ENCODE assay signal across 8 cellular contexts in the genomic region with DNA sequence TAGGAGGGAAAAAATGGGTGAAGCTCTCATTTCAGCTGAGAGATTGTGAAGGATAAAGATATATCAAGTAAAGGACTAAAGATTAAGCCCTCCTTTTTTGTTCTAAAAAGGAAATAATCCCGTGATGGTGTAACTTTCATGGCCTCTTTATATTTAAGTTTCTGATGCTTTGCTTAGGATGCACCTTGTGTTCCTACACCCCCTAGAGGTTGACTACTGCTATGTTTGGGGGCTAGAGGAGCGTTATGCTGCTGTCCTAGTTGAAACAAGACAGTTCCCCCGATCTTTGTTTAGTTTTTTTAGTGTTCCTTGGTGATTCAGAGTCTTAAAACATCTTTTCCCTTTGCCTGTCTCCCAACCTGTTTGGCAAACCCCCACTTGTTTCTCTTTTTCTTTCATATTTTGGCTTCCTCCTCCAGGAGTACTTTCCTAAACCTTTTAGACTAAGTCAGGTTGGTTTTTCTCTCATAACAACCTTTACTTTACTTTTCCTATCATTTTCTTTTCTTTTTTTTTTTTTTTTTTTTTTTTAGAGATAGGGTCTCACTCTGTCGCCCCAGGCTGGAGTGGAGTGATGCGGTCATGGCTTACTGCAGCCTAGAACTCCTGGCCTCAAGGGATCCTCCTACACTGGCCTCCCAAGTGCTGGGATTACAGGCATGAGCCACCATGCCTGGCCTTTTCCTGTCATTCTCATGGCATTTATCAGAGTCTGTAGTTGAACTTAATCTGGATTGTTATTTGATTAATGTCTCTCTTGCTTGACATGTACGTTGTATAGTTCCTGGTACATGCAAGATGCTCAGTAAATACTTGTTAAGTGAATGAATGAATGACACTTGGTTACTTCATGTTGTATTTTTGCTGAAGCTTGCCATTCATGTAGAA. TPM values are rescaled to one million over a fixed set of nuclear protein-coding genes. Genes with fewer than 3 reads are reported as not detected.
DNase-seq lines count a peak whose midpoint lies in the region; ATAC-seq and TF ChIP-seq lines count a peak whose summit lies in the region.

No MANE protein-coding gene starts in this region.

- H3K36me3 ChIP-seq in body of pancreas (replicated peaks in 1 of 2; ENCODE audit: insufficient read depth in 1 of 2, low read depth in 2 of 2) = peaks cover 0 to 4% of the 10 kb centered on the region in 2 donors
- H3K36me3 ChIP-seq in left lung = peaks cover 5 to 39% of the 10 kb centered on the region in 2 donors
- H3K36me3 ChIP-seq in tibial artery = peaks cover 13 to 24% (median 20%) of the 10 kb centered on the region in 3 donors

- H3K9me3 ChIP-seq in body of pancreas = no peaks in the 10 kb centered on the region
- no peaks in the 10 kb centered on the region for H3K9me3 ChIP-seq in left lung
- H3K9me3 ChIP-seq in tibial artery = no peaks in the 10 kb centered on the region

- H3K27me3 ChIP-seq in body of pancreas (no peaks in the 10 kb centered on the region), left lung (no peaks in the 10 kb centered on the region), tibial artery (no peaks in the 10 kb centered on the region)

- H3K27ac ChIP-seq in 22Rv1 (no peak overlapping the region), body of pancreas (no peak overlapping the region), left lung (peak overlapping the region in 1 of 2 donors; percentile 23), tibial artery (peak overlapping the region; percentile 98 to 100)

- no peak for TF ChIP-seq POLR2A in body of pancreas (IDR thresholded peaks at IDR 0.05)

- ATAC-seq in body of pancreas (no peak), left lung (peak; percentile 15), GM21526 (IDR thresholded peaks at IDR 0.05; ENCODE audit: low FRiP score, unreplicated experiment) (no peak)

- H3K4me3 ChIP-seq in body of pancreas (no peak overlapping the region), left lung (no peak overlapping the region), tibial artery (peak overlapping the region; percentile 99 to 100)

- H3K4me1 ChIP-seq in body of pancreas (peaks cover 39% of the 10 kb centered on the region), left lung (peaks cover 18 to 35% of the 10 kb centered on the region in 2 donors), tibial artery (peaks cover 0 to 71% (median 45%) of the 10 kb centered on the region in 4 donors)

- peak; percentile 66 for TF ChIP-seq CTCF in 22Rv1 (IDR thresholded peaks at IDR 0.05)
- peak in 6 of 7 experiments; percentile 31 to 48 (median 35) for TF ChIP-seq CTCF in body of pancreas (IDR thresholded peaks at IDR 0.05)
- peak; percentile 39 to 41 for TF ChIP-seq CTCF in left lung (IDR thresholded peaks at IDR 0.05)
- TF ChIP-seq CTCF in tibial artery (IDR thresholded peaks at IDR 0.05) = peak; percentile 44 to 48

- intact Hi-C loops in body of pancreas (cut with DNase I) (no loop called here), left lung (cut with DNase I) (no loop called here), tibial artery (cut with DNase I; ENCODE audit: low total_unique reads) (no loop called here)

- peak; percentile 54 for DNase-seq in EH (ENCODE audit: low read depth)
- DNase-seq in HUDEP-2 (lab: John Stamatoyannopoulos, UW; ENCODE audit: unreplicated experiment in 76 of 76) = peak in 46 of 76 experiments; percentile 4 to 76 (median 32)
- peak; percentile 57 for DNase-seq in RPMI7951 (ENCODE audit: low read depth)
- peak in 1 of 4 donors; percentile 11 for DNase-seq in body of pancreas
- DNase-seq in left lung = no peak
- DNase-seq in tibial artery = no peak

- 32 to 37% methylated on average over 6 of the region's 6 CpGs for whole genome bisulfite sequencing in body of pancreas, 2 donors

RNA-seq across cellular contexts. Expression of gene UBA2, which starts 2.8 kb away (rescaled TPM):
- total RNA-seq in RPMI7951 (2014; rRNA removed; shearing (Covaris generic)) = 201 and 239 TPM in 2 replicates
- total RNA-seq in body of pancreas (10 to 100 TPM; 37.4 to 51.7 TPM), left lung (10 to 100 TPM; 61.1 to 69.1 TPM)

RNA-seq across cellular contexts. Expression of gene PDCD2L, which starts 26.8 kb away (rescaled TPM):
- 12.0 and 16.5 TPM in 2 replicates for total RNA-seq in RPMI7951 (2014; rRNA removed; shearing (Covaris generic))
- 10 to 100 TPM; 13.2 to 45.5 TPM for total RNA-seq in body of pancreas
- total RNA-seq in left lung = 10 to 100 TPM in 1 of 2 donors, 1 to 10 TPM in 1; 5.0 to 11.4 TPM

RNA-seq across cellular contexts. Expression of gene WTIP, which starts 50.6 kb away (rescaled TPM):
- 10.6 and 11.1 TPM in 2 replicates for total RNA-seq in RPMI7951 (2014; rRNA removed; shearing (Covaris generic))
- total RNA-seq in body of pancreas (1 to 10 TPM; 3.0 to 8.3 TPM), left lung (10 to 100 TPM; 19.1 to 39.3 TPM)

Comparison
In these comparisons a context has a peak if more than half of its experiments do, and no peak if none do; other contexts are left out.
1. H3K27ac ChIP-seq: peak in tibial artery (2 of 2); none in 22Rv1 (single experiment) and body of pancreas (0 of 4).
2. DNase-seq: peak in EH (single experiment), HUDEP-2 (46 of 76) and RPMI7951 (single experiment); none in left lung (0 of 2) and tibial artery (0 of 2).
3. H3K4me3 ChIP-seq: peak in tibial artery (2 of 2); none in body of pancreas (0 of 2) and left lung (0 of 2).
4. Peak in every context shown above with its lines, with median percentiles within 50 percentile points of each other: CTCF ChIP-seq.